Comparison of ENCODE assay signal across 8 cellular contexts in genomic region chr17:42274812-42275526, GRCh38. TPM values are rescaled to one million over a fixed set of nuclear protein-coding genes. Genes with fewer than 3 reads are reported as not detected.
DNase-seq lines count a peak whose midpoint lies in the region; ATAC-seq and TF ChIP-seq lines count a peak whose summit lies in the region.

No MANE protein-coding gene starts in this region.

- no TSS peak for BruUV-seq in OCI-LY7 (replicated peaks; lab: Mats Ljungman, UMichigan)

- POLR2A ChIA-PET in CD4-positive, alpha-beta memory T cell (lab: Charles Lee; ENCODE audit: partially characterized antibody) = interaction anchor here (0.6 to 13.6 kb wide), 14 partner anchors 8 to 586 kb away, joined by 3 to 286 read pairs (median 6); partner anchors contain the start of genes EIF1, GHDC, STAT3 and STAT5A
- POLR2A ChIA-PET in OCI-LY7 (lab: Charles Lee) = interaction anchor here (0.9 kb wide), 1 partner anchor 27 kb away, joined by 4 read pairs; no protein-coding TSS in a partner anchor

- peaks cover 56% of the 10 kb centered on the region for H3K4me1 ChIP-seq in CD4-positive, alpha-beta memory T cell (ENCODE audit: insufficient read depth, low read length)
- peaks cover 46% of the 10 kb centered on the region for H3K4me1 ChIP-seq in OCI-LY7 (ENCODE audit: insufficient read depth, low read length, poor library complexity, severe bottlenecking)
- H3K4me1 ChIP-seq in neutrophil (ENCODE audit: control insufficient read depth in 1 of 2, insufficient read depth in 1 of 2, low read depth in 1 of 2, low read length in 1 of 2) = peaks cover 50 to 58% of the 10 kb centered on the region in 2 experiments

- H3K36me3 ChIP-seq in CD4-positive, alpha-beta memory T cell (ENCODE audit: insufficient read depth, low read length) = no peaks in the 10 kb centered on the region
- H3K36me3 ChIP-seq in OCI-LY7 (ENCODE audit: insufficient read depth, low read length) (no peaks in the 10 kb centered on the region), neutrophil (no peaks in the 10 kb centered on the region)

- peak overlapping the region; percentile 92 for H3K27ac ChIP-seq in CD4-positive, alpha-beta memory T cell (ENCODE audit: low read depth, low read length)
- H3K27ac ChIP-seq in OCI-LY7 (ENCODE audit: low read depth, low read length, poor library complexity, severe bottlenecking) (no peak overlapping the region), neutrophil (peak overlapping the region; percentile 90)

- DNase-seq in CD4-positive, alpha-beta memory T cell = no peak
- DNase-seq in OCI-LY7 (ENCODE audit: low spot score) (no peak), epithelial cell of esophagus (ENCODE audit: low read depth) (no peak), GM13977 (ENCODE audit: low spot score) (no peak), NCI-H446 (lab: John Stamatoyannopoulos, UW) (no peak), H4 (ENCODE audit: low spot score) (no peak)

- H3K27ac Mint-ChIP-seq in CD4-positive, alpha-beta memory T cell = peak overlapping the region; percentile 97 to 100 (median 99)

- H4K20me1 ChIP-seq in OCI-LY7 (ENCODE audit: insufficient read depth, low read length) = peaks cover 23% of the 10 kb centered on the region; the same call in 1 of the 2 replicates

- peaks cover 39 to 71% (median 55%) of the 10 kb centered on the region in 4 donors for H3K4me1 Mint-ChIP-seq in CD4-positive, alpha-beta memory T cell

- H3K4me3 Mint-ChIP-seq in CD4-positive, alpha-beta memory T cell = peak overlapping the region; percentile 97 to 100 (median 98)

- no peak for TF ChIP-seq CTCF in OCI-LY7 (conservative IDR thresholded peaks at IDR 0.05; ENCODE audit: low read length)
- no peak for TF ChIP-seq CTCF in epithelial cell of esophagus (IDR thresholded peaks at IDR 0.05; ENCODE audit: insufficient read depth, low read depth, low read length, missing control alignments)
- no peak for TF ChIP-seq CTCF in neutrophil (IDR thresholded peaks at IDR 0.05)
- TF ChIP-seq CTCF in GM13977 (IDR thresholded peaks at IDR 0.05; ENCODE audit: extremely low read depth, insufficient read depth, missing control alignments) = no peak

- H3K4me3 ChIP-seq in CD4-positive, alpha-beta memory T cell (ENCODE audit: low read length in 2 of 2) = peak overlapping the region; percentile 87 to 97
- H3K4me3 ChIP-seq in OCI-LY7 (ENCODE audit: low read depth, low read length, poor library complexity, severe bottlenecking) (peak overlapping the region; percentile 91), epithelial cell of esophagus (ENCODE audit: low read length) (peak overlapping the region; percentile 76), neutrophil (ENCODE audit: low read depth in 1 of 2, low read length in 1 of 2) (peak overlapping the region; percentile 84 to 97)

- no peaks in the 10 kb centered on the region for H3K9me2 ChIP-seq in OCI-LY7 (ENCODE audit: insufficient read depth, low read length)

- intact Hi-C loops in CD4-positive, alpha-beta memory T cell (cut with micrococcal nuclease) = loop anchor here (1.0 to 10.0 kb wide), 3 partner anchors 13 to 50 kb away; partner anchors contain the start of gene STAT5A
- intact Hi-C loops in OCI-LY7 (cut with micrococcal nuclease; ENCODE audit: unreplicated experiment) = loop anchor here (10.0 kb wide), 1 partner anchor 50 kb away; no protein-coding TSS in a partner anchor

- peak overlapping the region; percentile 73; the same call in 1 of the 2 replicates for H2AFZ ChIP-seq in OCI-LY7 (ENCODE audit: low read length)

- peak overlapping the region; percentile 91 for H3K4me2 ChIP-seq in OCI-LY7 (ENCODE audit: low read length)

- peaks cover 41% of the 10 kb centered on the region; the same call in 1 of the 2 replicates for H3K79me2 ChIP-seq in OCI-LY7 (ENCODE audit: insufficient read depth, low read depth, low read length)

- peaks cover 0 to 4% (median 0%) of the 10 kb centered on the region in 8 donors for H3K9me3 Mint-ChIP-seq in CD4-positive, alpha-beta memory T cell

- CTCF ChIA-PET in CD4-positive, alpha-beta memory T cell (lab: Charles Lee; ENCODE audit: partially characterized antibody) = interaction anchor here (0.6 to 3.9 kb wide), 10 partner anchors 9 to 151 kb away, joined by 3 to 35 read pairs (median 4); no protein-coding TSS in a partner anchor
- CTCF ChIA-PET in OCI-LY7 (lab: Charles Lee; ENCODE audit: unreplicated experiment) = interaction anchor here (1.1 kb wide), 1 partner anchor 53 kb away, joined by 3 read pairs; no protein-coding TSS in a partner anchor

- no peaks in the 10 kb centered on the region for H3K27me3 Mint-ChIP-seq in CD4-positive, alpha-beta memory T cell

- H3K9me3 ChIP-seq in CD4-positive, alpha-beta memory T cell (ENCODE audit: control insufficient read depth in 1 of 2, low read length in 2 of 2) = no peaks in the 10 kb centered on the region
- H3K9me3 ChIP-seq in OCI-LY7 (ENCODE audit: low read length) (no peaks in the 10 kb centered on the region), neutrophil (no peaks in the 10 kb centered on the region)

- no peak for ATAC-seq in HG03196 (IDR thresholded peaks at IDR 0.05; ENCODE audit: unreplicated experiment)

- no peaks in the 10 kb centered on the region for H3K27me3 ChIP-seq in CD4-positive, alpha-beta memory T cell (ENCODE audit: insufficient read depth, low read length)
- no peaks in the 10 kb centered on the region for H3K27me3 ChIP-seq in neutrophil

- in situ Hi-C loops in GM13977 (cut with MboI; ENCODE audit: low pct_unique_long_range_greater_than_20kb, low sequenced_read_pairs, unreplicated experiment) = no loop called here

- H3K36me3 Mint-ChIP-seq in CD4-positive, alpha-beta memory T cell = peaks cover 3 to 26% of the 10 kb centered on the region in 2 donors

RNA-seq across cellular contexts. Expression of gene STAT5B, which starts 1.2 kb away (rescaled TPM):
- total RNA-seq in CD4-positive, alpha-beta memory T cell = 100 to 1,000 TPM; 244 to 261 TPM
- 100 to 1,000 TPM in 1 of 2 donors, 10 to 100 TPM in 1; 91.3 to 146 TPM for polyA plus RNA-seq in CD4-positive, alpha-beta memory T cell
- 32.4 and 33.3 TPM in 2 replicates for total RNA-seq in OCI-LY7 (2014; rRNA removed; shearing (Covaris generic))
- 46.7 and 50.5 TPM in 2 replicates for total RNA-seq in OCI-LY7 (2022)
- 13.7 and 25.0 TPM in 2 replicates for total RNA-seq in H4 (2014; rRNA removed; shearing (Covaris generic))

RNA-seq across cellular contexts. Expression of gene STAT5A, which starts 13.3 kb away (rescaled TPM):
- 100 to 1,000 TPM; 130 to 133 TPM for total RNA-seq in CD4-positive, alpha-beta memory T cell
- 10 to 100 TPM; 66.7 to 94.6 TPM for polyA plus RNA-seq in CD4-positive, alpha-beta memory T cell
- total RNA-seq in OCI-LY7 (2014; rRNA removed; shearing (Covaris generic)) = 1.9 and 3.8 TPM in 2 replicates
- total RNA-seq in OCI-LY7 (2022) = 7.9 TPM in 2 replicates
- 0.35 and 0.41 TPM in 2 replicates for total RNA-seq in H4 (2014; rRNA removed; shearing (Covaris generic))

Comparison
In these comparisons a context has a peak if more than half of its experiments do, and no peak if none do; other contexts are left out.
1. RNA of gene STAT5A, which starts 13.3 kb away (total RNA-seq): 130 to 133 TPM in CD4-positive, alpha-beta memory T cell; 1.9 to 7.9 TPM in OCI-LY7 and 0.35 to 0.41 TPM in H4; every median in the first group is over 10 times any median in the second.
2. Peak in every context shown above with its lines, with median percentiles within 50 percentile points of each other: H3K4me3 ChIP-seq.